In genomic region chr16:85086347-85087291, GRCh38 we compare ENCODE assay signal across 1 cellular context.
A peak's percentile ranks its signal among the peaks of the same experiment; 100 is the strongest.
TF ChIP-seq lines count a peak whose summit lies in the region.

No MANE protein-coding gene starts in this region.

TF ChIP-seq in HEK293, 187 proteins besides CTCF, POLR2A, EP300 and RAD21 (continued from another document):
- TF ChIP-seq, protein P1, sequence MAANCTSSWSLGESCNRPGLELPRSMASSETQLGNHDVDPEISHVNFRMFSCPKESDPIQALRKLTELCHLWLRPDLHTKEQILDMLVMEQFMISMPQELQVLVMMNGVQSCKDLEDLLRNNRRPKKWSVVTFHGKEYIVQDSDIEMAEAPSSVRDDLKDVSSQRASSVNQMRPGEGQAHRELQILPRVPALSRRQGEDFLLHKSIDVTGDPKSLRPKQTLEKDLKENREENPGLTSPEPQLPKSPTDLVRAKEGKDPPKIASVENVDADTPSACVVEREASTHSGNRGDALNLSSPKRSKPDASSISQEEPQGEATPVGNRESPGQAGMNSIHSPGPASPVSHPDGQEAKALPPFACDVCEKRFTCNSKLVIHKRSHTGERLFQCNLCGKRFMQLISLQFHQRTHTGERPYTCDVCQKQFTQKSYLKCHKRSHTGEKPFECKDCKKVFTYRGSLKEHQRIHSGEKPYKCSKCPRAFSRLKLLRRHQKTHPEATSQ (tag by site-specific recombination; IDR thresholded peaks at IDR 0.05), result no peak
- TF ChIP-seq KLF8 (tag by site-specific recombination; IDR thresholded peaks at IDR 0.05), result peak; percentile 52
- TF ChIP-seq, protein P2, sequence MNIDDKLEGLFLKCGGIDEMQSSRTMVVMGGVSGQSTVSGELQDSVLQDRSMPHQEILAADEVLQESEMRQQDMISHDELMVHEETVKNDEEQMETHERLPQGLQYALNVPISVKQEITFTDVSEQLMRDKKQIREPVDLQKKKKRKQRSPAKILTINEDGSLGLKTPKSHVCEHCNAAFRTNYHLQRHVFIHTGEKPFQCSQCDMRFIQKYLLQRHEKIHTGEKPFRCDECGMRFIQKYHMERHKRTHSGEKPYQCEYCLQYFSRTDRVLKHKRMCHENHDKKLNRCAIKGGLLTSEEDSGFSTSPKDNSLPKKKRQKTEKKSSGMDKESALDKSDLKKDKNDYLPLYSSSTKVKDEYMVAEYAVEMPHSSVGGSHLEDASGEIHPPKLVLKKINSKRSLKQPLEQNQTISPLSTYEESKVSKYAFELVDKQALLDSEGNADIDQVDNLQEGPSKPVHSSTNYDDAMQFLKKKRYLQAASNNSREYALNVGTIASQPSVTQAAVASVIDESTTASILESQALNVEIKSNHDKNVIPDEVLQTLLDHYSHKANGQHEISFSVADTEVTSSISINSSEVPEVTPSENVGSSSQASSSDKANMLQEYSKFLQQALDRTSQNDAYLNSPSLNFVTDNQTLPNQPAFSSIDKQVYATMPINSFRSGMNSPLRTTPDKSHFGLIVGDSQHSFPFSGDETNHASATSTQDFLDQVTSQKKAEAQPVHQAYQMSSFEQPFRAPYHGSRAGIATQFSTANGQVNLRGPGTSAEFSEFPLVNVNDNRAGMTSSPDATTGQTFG (tag by site-specific recombination; IDR thresholded peaks at IDR 0.05; ENCODE audit: borderline replicate concordance), result no peak
- TF ChIP-seq ZNF585B (tag by site-specific recombination; IDR thresholded peaks at IDR 0.05), result no peak
- TF ChIP-seq ZXDB (tag by site-specific recombination; IDR thresholded peaks at IDR 0.05), result no peak
- TF ChIP-seq ZNF335 (tag by site-specific recombination; conservative IDR thresholded peaks at IDR 0.05), result no peak
- peak; percentile 41; the same call in 1 of the 2 replicates for TF ChIP-seq EGR2 (tag by site-specific recombination; IDR thresholded peaks at IDR 0.05; ENCODE audit: low read depth)
- no peak for TF ChIP-seq GFI1B (tag by site-specific recombination; IDR thresholded peaks at IDR 0.05)
- TF ChIP-seq ZNF707 (tag by site-specific recombination; IDR thresholded peaks at IDR 0.05), result no peak
- no peak for TF ChIP-seq ZNF394 (tag by site-specific recombination; IDR thresholded peaks at IDR 0.05; ENCODE audit: borderline replicate concordance)
- no peak for TF ChIP-seq PRDM1 (tag by site-specific recombination; IDR thresholded peaks at IDR 0.05)
- peak; percentile 89 for TF ChIP-seq ZNF692 (tag by site-specific recombination; IDR thresholded peaks at IDR 0.05)
- TF ChIP-seq IKZF3 (tag by site-specific recombination; IDR thresholded peaks at IDR 0.05), result no peak
- TF ChIP-seq, protein P3, sequence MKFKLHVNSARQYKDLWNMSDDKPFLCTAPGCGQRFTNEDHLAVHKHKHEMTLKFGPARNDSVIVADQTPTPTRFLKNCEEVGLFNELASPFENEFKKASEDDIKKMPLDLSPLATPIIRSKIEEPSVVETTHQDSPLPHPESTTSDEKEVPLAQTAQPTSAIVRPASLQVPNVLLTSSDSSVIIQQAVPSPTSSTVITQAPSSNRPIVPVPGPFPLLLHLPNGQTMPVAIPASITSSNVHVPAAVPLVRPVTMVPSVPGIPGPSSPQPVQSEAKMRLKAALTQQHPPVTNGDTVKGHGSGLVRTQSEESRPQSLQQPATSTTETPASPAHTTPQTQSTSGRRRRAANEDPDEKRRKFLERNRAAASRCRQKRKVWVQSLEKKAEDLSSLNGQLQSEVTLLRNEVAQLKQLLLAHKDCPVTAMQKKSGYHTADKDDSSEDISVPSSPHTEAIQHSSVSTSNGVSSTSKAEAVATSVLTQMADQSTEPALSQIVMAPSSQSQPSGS (tag by site-specific recombination; IDR thresholded peaks at IDR 0.05; ENCODE audit: low read depth), result no peak
- no peak for TF ChIP-seq ZNF792 (tag by site-specific recombination; IDR thresholded peaks at IDR 0.05)
- peak; percentile 60 for TF ChIP-seq YY2 (tag by site-specific recombination; IDR thresholded peaks at IDR 0.05)
- TF ChIP-seq ZBTB26 (tag by site-specific recombination; optimal IDR thresholded peaks at IDR 0.05), result no peak
- TF ChIP-seq, protein P4, sequence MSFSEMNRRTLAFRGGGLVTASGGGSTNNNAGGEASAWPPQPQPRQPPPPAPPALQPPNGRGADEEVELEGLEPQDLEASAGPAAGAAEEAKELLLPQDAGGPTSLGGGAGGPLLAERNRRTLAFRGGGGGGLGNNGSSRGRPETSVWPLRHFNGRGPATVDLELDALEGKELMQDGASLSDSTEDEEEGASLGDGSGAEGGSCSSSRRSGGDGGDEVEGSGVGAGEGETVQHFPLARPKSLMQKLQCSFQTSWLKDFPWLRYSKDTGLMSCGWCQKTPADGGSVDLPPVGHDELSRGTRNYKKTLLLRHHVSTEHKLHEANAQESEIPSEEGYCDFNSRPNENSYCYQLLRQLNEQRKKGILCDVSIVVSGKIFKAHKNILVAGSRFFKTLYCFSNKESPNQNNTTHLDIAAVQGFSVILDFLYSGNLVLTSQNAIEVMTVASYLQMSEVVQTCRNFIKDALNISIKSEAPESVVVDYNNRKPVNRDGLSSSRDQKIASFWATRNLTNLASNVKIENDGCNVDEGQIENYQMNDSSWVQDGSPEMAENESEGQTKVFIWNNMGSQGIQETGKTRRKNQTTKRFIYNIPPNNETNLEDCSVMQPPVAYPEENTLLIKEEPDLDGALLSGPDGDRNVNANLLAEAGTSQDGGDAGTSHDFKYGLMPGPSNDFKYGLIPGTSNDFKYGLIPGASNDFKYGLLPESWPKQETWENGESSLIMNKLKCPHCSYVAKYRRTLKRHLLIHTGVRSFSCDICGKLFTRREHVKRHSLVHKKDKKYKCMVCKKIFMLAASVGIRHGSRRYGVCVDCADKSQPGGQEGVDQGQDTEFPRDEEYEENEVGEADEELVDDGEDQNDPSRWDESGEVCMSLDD (tag by site-specific recombination; IDR thresholded peaks at IDR 0.05), result no peak
- TF ChIP-seq ZNF18 (tag by site-specific recombination; IDR thresholded peaks at IDR 0.05), result peak; percentile 61; the same call in 1 of the 2 replicates
- no peak for TF ChIP-seq ZNF341 (tag by site-specific recombination; IDR thresholded peaks at IDR 0.05; ENCODE audit: low read depth)
- peak; percentile 42 for TF ChIP-seq SP7 (tag by site-specific recombination; IDR thresholded peaks at IDR 0.05)
- TF ChIP-seq ZSCAN30 (tag by site-specific recombination; IDR thresholded peaks at IDR 0.05), result no peak
- TF ChIP-seq ZNF48 (tag by site-specific recombination; IDR thresholded peaks at IDR 0.05), result no peak
- no peak for TF ChIP-seq ZNF626 (tag by site-specific recombination; IDR thresholded peaks at IDR 0.05)
- TF ChIP-seq ZNF677 (tag by site-specific recombination; IDR thresholded peaks at IDR 0.05), result no peak
TF ChIP-seq in HEK293: peak in this region for 18.
